15 cellular contexts compared by ENCODE assay signal in genomic region chr10:6346621-6347020, GRCh38.
DNase-seq lines count a peak whose midpoint lies in the region; ATAC-seq and TF ChIP-seq lines count a peak whose summit lies in the region.
"Had no signal": no experiment of that assay in that cellular context is flagged by ENCODE, and none has a peak within 500 bp of the region (broad histone marks: within the 10 kb centered on the region; RNA-seq: fewer than 3 reads in every experiment).

No MANE protein-coding gene starts in this region.

- H3K9ac ChIP-seq in Karpas-422 (ENCODE audit: low read length), result no peak overlapping the region

- peaks cover 43% of the 10 kb centered on the region for H3K4me1 ChIP-seq in Karpas-422 (ENCODE audit: low read length)

- no peaks in the 10 kb centered on the region for H3K27me3 ChIP-seq in Karpas-422 (ENCODE audit: low read length)
- H3K27me3 ChIP-seq: tibial nerve had no signal

- no peak overlapping the region for H3K4me3 ChIP-seq in Karpas-422 (ENCODE audit: low read length)
- H3K4me3 ChIP-seq: lung, tibial nerve had no signal

- H3K36me3 Mint-ChIP-seq in activated T-cell treated with anti-CD3 and anti-CD28 coated beads, Interleukin-2, amount 50 U/mL, for 72 hours (ENCODE audit: insufficient read depth in 2 of 2), result peaks cover 21 to 28% of the 10 kb centered on the region in 2 donors
- H3K36me3 Mint-ChIP-seq in activated naive CD8-positive, alpha-beta T cell, result peaks cover 5% of the 10 kb centered on the region
- no peaks in the 10 kb centered on the region for H3K36me3 Mint-ChIP-seq in osteocyte (ENCODE audit: unreplicated experiment)

- H3K27ac ChIP-seq in Karpas-422 (ENCODE audit: low read length), result peak overlapping the region; percentile 95; the same call in 1 of the 2 replicates
- H3K27ac ChIP-seq: tibial nerve had no signal

- peaks cover 76% of the 10 kb centered on the region for H3K4me1 Mint-ChIP-seq in activated T-cell treated with anti-CD3 and anti-CD28 coated beads, Interleukin-2, amount 50 U/mL, for 72 hours (ENCODE audit: low read depth)
- H3K4me1 Mint-ChIP-seq in activated naive CD8-positive, alpha-beta T cell (ENCODE audit: low read depth), result peaks cover 70% of the 10 kb centered on the region
- H3K4me1 Mint-ChIP-seq in osteocyte (ENCODE audit: unreplicated experiment), result peaks cover 18% of the 10 kb centered on the region

- no peaks in the 10 kb centered on the region; the same call in 1 of the 2 replicates for H3K9me2 ChIP-seq in Karpas-422 (replicated peaks; ENCODE audit: insufficient read depth, low read length)

- no peaks in the 10 kb centered on the region for H3K79me2 ChIP-seq in Karpas-422 (ENCODE audit: low read length)

- H3K4me3 Mint-ChIP-seq in activated T-cell treated with anti-CD3 and anti-CD28 coated beads, Interleukin-2, amount 50 U/mL, for 72 hours, result peak overlapping the region; percentile 82 to 83
- H3K4me3 Mint-ChIP-seq in activated naive CD8-positive, alpha-beta T cell, result peak overlapping the region; percentile 35
- H3K4me3 Mint-ChIP-seq in osteocyte (ENCODE audit: unreplicated experiment), result no peak overlapping the region
- H3K4me3 Mint-ChIP-seq: nephron progenitor cell had no signal

- no peaks in the 10 kb centered on the region for H3K9me3 ChIP-seq in Karpas-422 (ENCODE audit: low read length)

- H2AFZ ChIP-seq in Karpas-422 (ENCODE audit: low read length), result no peak overlapping the region

- no peak for ATAC-seq in activated T-cell treated with anti-CD3 and anti-CD28 coated beads, Interleukin-2, amount 50 U/mL, for 72 hours (replicated peaks in 1 of 2)
- ATAC-seq in HG03342 (IDR thresholded peaks at IDR 0.05; ENCODE audit: unreplicated experiment), result no peak

- no peaks in the 10 kb centered on the region for H4K20me1 ChIP-seq in Karpas-422 (ENCODE audit: insufficient read depth, low read depth, low read length)

- DNase-seq in activated T-cell treated with anti-CD3 and anti-CD28 coated beads, Interleukin-2, amount 50 U/mL, for 72 hours, result no peak
- no peak for DNase-seq in activated T-cell treated with anti-CD3 and anti-CD28 coated beads, Interleukin-2, amount 50 U/mL, for 1 hour
- DNase-seq in Karpas-422 (no peak), osteocyte (ENCODE audit: extremely low spot score, unreplicated experiment) (peak; percentile 19), occipital lobe (lab: John Stamatoyannopoulos, UW) (no peak), HuH-7 (ENCODE audit: low spot score) (no peak)
- DNase-seq: activated gamma-delta T cell, DMS153, NCI-H2107, NCI-H82, nephron progenitor cell had no signal

- H3K36me3 ChIP-seq in Karpas-422 (ENCODE audit: insufficient read depth, low read length), result no peaks in the 10 kb centered on the region

- no peak for TF ChIP-seq CTCF in osteocyte (IDR thresholded peaks at IDR 0.05)

- peaks cover 11 to 14% of the 10 kb centered on the region in 2 donors for H3K9me3 Mint-ChIP-seq in activated T-cell treated with anti-CD3 and anti-CD28 coated beads, Interleukin-2, amount 50 U/mL, for 72 hours
- H3K9me3 Mint-ChIP-seq in activated naive CD8-positive, alpha-beta T cell (ENCODE audit: low read depth), result no peaks in the 10 kb centered on the region
- no peaks in the 10 kb centered on the region for H3K9me3 Mint-ChIP-seq in osteocyte (ENCODE audit: unreplicated experiment)

- H3K27me3 Mint-ChIP-seq in activated T-cell treated with anti-CD3 and anti-CD28 coated beads, Interleukin-2, amount 50 U/mL, for 72 hours (ENCODE audit: low read depth), result no peaks in the 10 kb centered on the region
- no peaks in the 10 kb centered on the region for H3K27me3 Mint-ChIP-seq in activated naive CD8-positive, alpha-beta T cell
- H3K27me3 Mint-ChIP-seq in osteocyte (ENCODE audit: unreplicated experiment), result peaks cover 4% of the 10 kb centered on the region

- peak overlapping the region; percentile 96 for H3K27ac Mint-ChIP-seq in activated T-cell treated with anti-CD3 and anti-CD28 coated beads, Interleukin-2, amount 50 U/mL, for 72 hours
- H3K27ac Mint-ChIP-seq in activated naive CD8-positive, alpha-beta T cell, result peak overlapping the region; percentile 99
- no peak overlapping the region for H3K27ac Mint-ChIP-seq in osteocyte (ENCODE audit: unreplicated experiment)

- H3K4me2 ChIP-seq in Karpas-422 (ENCODE audit: low read depth, low read length, poor library complexity, severe bottlenecking), result no peak overlapping the region
